9 cellular contexts compared by ENCODE assay signal in the genomic region with DNA sequence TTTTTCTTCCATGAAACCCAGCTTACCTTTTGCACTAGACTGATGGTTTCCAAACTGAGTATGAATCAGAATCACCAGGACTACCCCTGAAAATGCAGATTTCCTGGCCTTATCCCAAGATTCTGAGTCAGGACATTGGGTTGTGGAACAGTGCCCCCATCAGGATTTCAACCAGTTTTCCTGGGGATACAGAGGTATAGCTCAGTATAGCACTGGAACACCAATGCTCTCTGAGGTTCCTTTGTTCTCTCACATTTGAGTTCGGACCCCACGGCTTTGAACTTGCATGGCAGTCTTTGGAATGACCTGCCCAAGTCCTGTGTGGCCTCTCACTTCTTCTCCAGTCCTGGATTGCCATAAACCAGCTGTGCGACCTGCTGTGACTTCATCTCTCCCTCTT. TPM values are rescaled to one million over a fixed set of nuclear protein-coding genes. Genes with fewer than 3 reads are reported as not detected.
DNase-seq lines count a peak whose midpoint lies in the region; ATAC-seq and TF ChIP-seq lines count a peak whose summit lies in the region.
"Had no signal": no experiment of that assay in that cellular context is flagged by ENCODE, and none has a peak within 500 bp of the region (broad histone marks: within the 10 kb centered on the region; RNA-seq: fewer than 3 reads in every experiment).

No MANE protein-coding gene starts in this region.

- H3K36me3 Mint-ChIP-seq in activated T-helper 2 cell treated with anti-CD3 and anti-CD28 coated beads, Interferon-gamma antibody, Interleukin-2, Interleukin-4, amounts not matched to agents 10 μg/mL and 5 μg/mL and 100 μg/mL, durations not matched to agents 14 hours and 24 hours and 36 hours (ENCODE audit: low read depth) = no peaks in the 10 kb centered on the region
- H3K36me3 Mint-ChIP-seq in stimulated activated naive B cell treated with anti-CD40 and anti-IgM and Interleukin-4, amounts not matched to agents 10 μg/mL and 1 μg/mL and 100 μg/mL, for 72 hours = peaks cover 0 to 2% of the 10 kb centered on the region in 2 donors

- DNase-seq in EL (peak; percentile 85), foreskin keratinocyte (peak in 1 of 2 donors; percentile 33), pulmonary artery endothelial cell (ENCODE audit: low read depth, low spot score) (peak; percentile 30), NCI-H1417 (lab: John Stamatoyannopoulos, UW) (no peak)
- no peak for DNase-seq in activated T-helper 2 cell treated with anti-CD3 and anti-CD28 coated beads, Interferon-gamma antibody, Interleukin-2, Interleukin-4, amounts not matched to agents 10 μg/mL and 5 μg/mL and 100 μg/mL, durations not matched to agents 14 hours and 24 hours and 36 hours (ENCODE audit: low spot score)
- no peak for DNase-seq in stimulated activated naive B cell treated with anti-CD40 and anti-IgM and Interleukin-4, amounts not matched to agents 10 μg/mL and 1 μg/mL and 100 μg/mL, for 72 hours

- TF ChIP-seq CTCF in foreskin keratinocyte (conservative IDR thresholded peaks at IDR 0.05) = peak; percentile 65

- H3K4me1 ChIP-seq in foreskin keratinocyte = no peaks in the 10 kb centered on the region

- no peak overlapping the region for H3K27ac ChIP-seq in foreskin keratinocyte

- intact Hi-C loops in activated T-helper 2 cell treated with anti-CD3 and anti-CD28 coated beads, Interferon-gamma antibody, Interleukin-2, Interleukin-4, amounts not matched to agents 10 μg/mL and 5 μg/mL and 100 μg/mL, durations not matched to agents 14 hours and 24 hours and 36 hours (cut with micrococcal nuclease) = loop anchor here (2.0 kb wide), 1 partner anchor 106 kb away; no protein-coding TSS in a partner anchor

- peaks cover 8% of the 10 kb centered on the region for H3K4me1 Mint-ChIP-seq in activated T-helper 2 cell treated with anti-CD3 and anti-CD28 coated beads, Interferon-gamma antibody, Interleukin-2, Interleukin-4, amounts not matched to agents 10 μg/mL and 5 μg/mL and 100 μg/mL, durations not matched to agents 14 hours and 24 hours and 36 hours (ENCODE audit: low read depth)
- H3K4me1 Mint-ChIP-seq in stimulated activated naive B cell treated with anti-CD40 and anti-IgM and Interleukin-4, amounts not matched to agents 10 μg/mL and 1 μg/mL and 100 μg/mL, for 72 hours = peaks cover 0 to 2% of the 10 kb centered on the region in 2 donors
- H3K4me1 Mint-ChIP-seq: central memory CD8-positive, alpha-beta T cell had no signal

- peaks cover 25% of the 10 kb centered on the region for H3K27me3 Mint-ChIP-seq in activated T-helper 2 cell treated with anti-CD3 and anti-CD28 coated beads, Interferon-gamma antibody, Interleukin-2, Interleukin-4, amounts not matched to agents 10 μg/mL and 5 μg/mL and 100 μg/mL, durations not matched to agents 14 hours and 24 hours and 36 hours (ENCODE audit: low read depth)
- H3K27me3 Mint-ChIP-seq in stimulated activated naive B cell treated with anti-CD40 and anti-IgM and Interleukin-4, amounts not matched to agents 10 μg/mL and 1 μg/mL and 100 μg/mL, for 72 hours = peaks cover 32 to 43% of the 10 kb centered on the region in 2 donors

- no peak overlapping the region for H3K27ac Mint-ChIP-seq in activated T-helper 2 cell treated with anti-CD3 and anti-CD28 coated beads, Interferon-gamma antibody, Interleukin-2, Interleukin-4, amounts not matched to agents 10 μg/mL and 5 μg/mL and 100 μg/mL, durations not matched to agents 14 hours and 24 hours and 36 hours
- no peak overlapping the region for H3K27ac Mint-ChIP-seq in stimulated activated naive B cell treated with anti-CD40 and anti-IgM and Interleukin-4, amounts not matched to agents 10 μg/mL and 1 μg/mL and 100 μg/mL, for 72 hours

- ATAC-seq in SK-N-SH treated with all-trans-retinoic acid at 6 μM for 48 hours (peak; percentile 98), foreskin keratinocyte (peak; percentile 46), GM21723 (IDR thresholded peaks at IDR 0.05; ENCODE audit: unreplicated experiment) (no peak)
- ATAC-seq in stimulated activated naive B cell treated with anti-CD40 and anti-IgM and Interleukin-4, amounts not matched to agents 10 μg/mL and 1 μg/mL and 100 μg/mL, for 72 hours (replicated peaks) = no peak

- peaks cover 12% of the 10 kb centered on the region for H3K27me3 ChIP-seq in foreskin keratinocyte

- H3K9me3 Mint-ChIP-seq in activated T-helper 2 cell treated with anti-CD3 and anti-CD28 coated beads, Interferon-gamma antibody, Interleukin-2, Interleukin-4, amounts not matched to agents 10 μg/mL and 5 μg/mL and 100 μg/mL, durations not matched to agents 14 hours and 24 hours and 36 hours = no peaks in the 10 kb centered on the region
- H3K9me3 Mint-ChIP-seq in stimulated activated naive B cell treated with anti-CD40 and anti-IgM and Interleukin-4, amounts not matched to agents 10 μg/mL and 1 μg/mL and 100 μg/mL, for 72 hours = no peaks in the 10 kb centered on the region
- H3K9me3 Mint-ChIP-seq: central memory CD8-positive, alpha-beta T cell had no signal

- no peak overlapping the region for H3K4me3 Mint-ChIP-seq in activated T-helper 2 cell treated with anti-CD3 and anti-CD28 coated beads, Interferon-gamma antibody, Interleukin-2, Interleukin-4, amounts not matched to agents 10 μg/mL and 5 μg/mL and 100 μg/mL, durations not matched to agents 14 hours and 24 hours and 36 hours (ENCODE audit: low read depth)
- no peak overlapping the region for H3K4me3 Mint-ChIP-seq in stimulated activated naive B cell treated with anti-CD40 and anti-IgM and Interleukin-4, amounts not matched to agents 10 μg/mL and 1 μg/mL and 100 μg/mL, for 72 hours
- H3K4me3 Mint-ChIP-seq: central memory CD8-positive, alpha-beta T cell had no signal

TF ChIP-seq in SK-N-SH treated with all-trans-retinoic acid at 6 μM for 48 hours, 23 proteins besides CTCF, POLR2A, EP300 and RAD21:
- no peak for TF ChIP-seq ZNF8 (CRISPR knock-in tag; IDR thresholded peaks at IDR 0.05)
- TF ChIP-seq ZFP3 (CRISPR knock-in tag; IDR thresholded peaks at IDR 0.05) = no peak
- TF ChIP-seq, protein P1, sequence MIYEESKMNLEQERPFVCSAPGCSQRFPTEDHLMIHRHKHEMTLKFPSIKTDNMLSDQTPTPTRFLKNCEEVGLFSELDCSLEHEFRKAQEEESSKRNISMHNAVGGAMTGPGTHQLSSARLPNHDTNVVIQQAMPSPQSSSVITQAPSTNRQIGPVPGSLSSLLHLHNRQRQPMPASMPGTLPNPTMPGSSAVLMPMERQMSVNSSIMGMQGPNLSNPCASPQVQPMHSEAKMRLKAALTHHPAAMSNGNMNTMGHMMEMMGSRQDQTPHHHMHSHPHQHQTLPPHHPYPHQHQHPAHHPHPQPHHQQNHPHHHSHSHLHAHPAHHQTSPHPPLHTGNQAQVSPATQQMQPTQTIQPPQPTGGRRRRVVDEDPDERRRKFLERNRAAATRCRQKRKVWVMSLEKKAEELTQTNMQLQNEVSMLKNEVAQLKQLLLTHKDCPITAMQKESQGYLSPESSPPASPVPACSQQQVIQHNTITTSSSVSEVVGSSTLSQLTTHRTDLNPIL (CRISPR knock-in tag; IDR thresholded peaks at IDR 0.05; ENCODE audit: low read depth) = no peak
- no peak for TF ChIP-seq ESRRG (CRISPR knock-in tag; IDR thresholded peaks at IDR 0.05)
TF ChIP-seq in SK-N-SH treated with all-trans-retinoic acid at 6 μM for 48 hours: peak in this region for 0.

RNA-seq across cellular contexts. Expression of a gene that starts 12.8 kb away (rescaled TPM):
- total RNA-seq in foreskin keratinocyte (not detected in 2 replicates), pulmonary artery endothelial cell (not detected in 2 replicates)
- polyA plus RNA-seq in foreskin keratinocyte = not detected in 2 replicates
- not detected in 2 replicates for total RNA-seq in activated T-helper 2 cell treated with anti-CD3 and anti-CD28 coated beads, Interferon-gamma antibody, Interleukin-2, Interleukin-4, amounts not matched to agents 10 μg/mL and 5 μg/mL and 100 μg/mL, durations not matched to agents 14 hours and 24 hours and 36 hours

RNA-seq across cellular contexts. Expression of a gene that starts 20.9 kb away (rescaled TPM):
- total RNA-seq in foreskin keratinocyte (not detected in 2 replicates), pulmonary artery endothelial cell (not detected in 2 replicates)
- not detected in 2 replicates for polyA plus RNA-seq in foreskin keratinocyte
- total RNA-seq in activated T-helper 2 cell treated with anti-CD3 and anti-CD28 coated beads, Interferon-gamma antibody, Interleukin-2, Interleukin-4, amounts not matched to agents 10 μg/mL and 5 μg/mL and 100 μg/mL, durations not matched to agents 14 hours and 24 hours and 36 hours = not detected in 2 replicates

RNA-seq across cellular contexts. Expression of a gene that starts 36.4 kb away (rescaled TPM):
- total RNA-seq in foreskin keratinocyte (not detected in 2 replicates), pulmonary artery endothelial cell (0.07 and 0.11 TPM in 2 replicates)
- not detected in 2 replicates for polyA plus RNA-seq in foreskin keratinocyte
- not detected in 2 replicates for total RNA-seq in activated T-helper 2 cell treated with anti-CD3 and anti-CD28 coated beads, Interferon-gamma antibody, Interleukin-2, Interleukin-4, amounts not matched to agents 10 μg/mL and 5 μg/mL and 100 μg/mL, durations not matched to agents 14 hours and 24 hours and 36 hours

RNA-seq across cellular contexts. Expression of a gene that starts 49.8 kb away (rescaled TPM):
- total RNA-seq in foreskin keratinocyte (not detected in 2 replicates), pulmonary artery endothelial cell (not detected in 2 replicates)
- not detected in 2 replicates for polyA plus RNA-seq in foreskin keratinocyte
- total RNA-seq in activated T-helper 2 cell treated with anti-CD3 and anti-CD28 coated beads, Interferon-gamma antibody, Interleukin-2, Interleukin-4, amounts not matched to agents 10 μg/mL and 5 μg/mL and 100 μg/mL, durations not matched to agents 14 hours and 24 hours and 36 hours = not detected in 2 replicates

RNA-seq across cellular contexts. Expression of a gene that starts 51.4 kb away (rescaled TPM):
- total RNA-seq in foreskin keratinocyte (0.27 and 0.63 TPM in 2 replicates), pulmonary artery endothelial cell (135 and 355 TPM in 2 replicates)
- polyA plus RNA-seq in foreskin keratinocyte = 0.25 and 1.6 TPM in 2 replicates
- not detected in 2 replicates for total RNA-seq in activated T-helper 2 cell treated with anti-CD3 and anti-CD28 coated beads, Interferon-gamma antibody, Interleukin-2, Interleukin-4, amounts not matched to agents 10 μg/mL and 5 μg/mL and 100 μg/mL, durations not matched to agents 14 hours and 24 hours and 36 hours

Comparison
In these comparisons a context has a peak if more than half of its experiments do, and no peak if none do; other contexts are left out.
1. DNase-seq: peak in EL (single experiment) and pulmonary artery endothelial cell (single experiment); none in NCI-H1417 (0 of 3), activated T-helper 2 cell treated with anti-CD3 and anti-CD28 coated beads, Interferon-gamma antibody, Interleukin-2, Interleukin-4, amounts not matched to agents 10 μg/mL and 5 μg/mL and 100 μg/mL, durations not matched to agents 14 hours and 24 hours and 36 hours (single experiment) and stimulated activated naive B cell treated with anti-CD40 and anti-IgM and Interleukin-4, amounts not matched to agents 10 μg/mL and 1 μg/mL and 100 μg/mL, for 72 hours (single experiment).
2. ATAC-seq: peak in SK-N-SH treated with all-trans-retinoic acid at 6 μM for 48 hours (single experiment) and foreskin keratinocyte (single experiment); none in stimulated activated naive B cell treated with anti-CD40 and anti-IgM and Interleukin-4, amounts not matched to agents 10 μg/mL and 1 μg/mL and 100 μg/mL, for 72 hours (0 of 2) and GM21723 (single experiment).